Comparison of ENCODE assay signal across 8 cellular contexts in the genomic region with DNA sequence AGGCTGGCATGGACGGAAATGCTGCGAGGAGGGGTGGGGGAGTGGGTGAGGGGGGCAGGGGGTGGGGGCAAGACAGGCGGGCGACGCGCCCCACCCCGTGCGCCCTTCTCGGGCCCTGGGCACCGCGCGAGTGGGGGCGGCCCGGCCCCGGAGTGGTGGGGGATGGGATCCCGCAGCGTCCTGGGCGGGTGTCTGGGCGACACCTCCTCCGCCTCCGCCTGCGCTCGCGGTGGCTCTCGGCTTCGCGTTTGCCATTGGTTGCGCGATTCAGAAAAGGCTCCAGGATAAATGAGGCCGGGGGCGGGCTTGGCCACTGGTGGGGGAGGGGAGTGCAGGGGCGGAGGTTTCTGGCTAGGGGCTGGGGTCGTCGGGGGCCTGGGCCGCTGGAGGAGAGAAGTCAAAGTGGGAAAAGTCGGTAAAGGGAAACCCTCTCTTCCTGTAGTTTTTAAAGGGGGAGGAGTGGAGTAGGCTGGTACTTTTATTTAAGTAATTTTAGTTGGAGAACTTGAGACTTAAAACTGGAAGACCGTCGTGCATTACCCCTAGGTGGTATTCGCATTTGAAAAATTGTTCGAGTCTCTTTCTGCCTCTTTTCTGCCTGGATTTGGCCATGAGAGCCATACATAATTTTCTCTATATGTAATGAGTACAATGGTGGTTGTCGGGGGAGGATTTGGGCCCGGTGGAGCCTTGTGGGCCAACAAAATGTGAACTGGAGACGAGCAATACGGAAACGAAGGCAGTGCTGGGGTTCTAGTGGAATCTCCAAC. TPM values are rescaled to one million over a fixed set of nuclear protein-coding genes. Genes with fewer than 3 reads are reported as not detected.
DNase-seq lines count a peak whose midpoint lies in the region; ATAC-seq lines count a peak whose summit lies in the region.

No MANE protein-coding gene starts in this region.

- peak; percentile 45 for DNase-seq in AG08396 (ENCODE audit: low spot score)
- DNase-seq in NCI-H774 (lab: John Stamatoyannopoulos, UW), result peak; percentile 89
- DNase-seq in activated naive CD8-positive, alpha-beta T cell treated with anti-CD3 and anti-CD28 coated beads for 36 hours, result peak; percentile 50
- peak; percentile 95 for DNase-seq in islet precursor cell
- no peak for DNase-seq in NK-92 (lab: John Stamatoyannopoulos, UW; ENCODE audit: unreplicated experiment)
- DNase-seq in hippocampal formation (lab: John Stamatoyannopoulos, UW), result no peak

- peak; percentile 32 for ATAC-seq in GM18502 (IDR thresholded peaks at IDR 0.05; ENCODE audit: poor library complexity, unreplicated experiment)
- ATAC-seq in HG03439 (IDR thresholded peaks at IDR 0.05; ENCODE audit: unreplicated experiment), result peak; percentile 29

- no peak overlapping the region for H3K27ac Mint-ChIP-seq in activated naive CD8-positive, alpha-beta T cell treated with anti-CD3 and anti-CD28 coated beads for 36 hours

- peak overlapping the region; percentile 86 for H3K4me3 Mint-ChIP-seq in activated naive CD8-positive, alpha-beta T cell treated with anti-CD3 and anti-CD28 coated beads for 36 hours

- H3K27me3 Mint-ChIP-seq in activated naive CD8-positive, alpha-beta T cell treated with anti-CD3 and anti-CD28 coated beads for 36 hours, result peaks cover 79% of the 10 kb centered on the region

- H3K4me1 Mint-ChIP-seq in activated naive CD8-positive, alpha-beta T cell treated with anti-CD3 and anti-CD28 coated beads for 36 hours, result peaks cover 37% of the 10 kb centered on the region

- H3K36me3 Mint-ChIP-seq in activated naive CD8-positive, alpha-beta T cell treated with anti-CD3 and anti-CD28 coated beads for 36 hours, result peaks cover 1% of the 10 kb centered on the region

- no peaks in the 10 kb centered on the region for H3K9me3 Mint-ChIP-seq in activated naive CD8-positive, alpha-beta T cell treated with anti-CD3 and anti-CD28 coated beads for 36 hours

RNA-seq across cellular contexts. Expression of gene IGF2BP3, which starts 1.0 kb away (rescaled TPM):
- total RNA-seq in activated naive CD8-positive, alpha-beta T cell treated with anti-CD3 and anti-CD28 coated beads for 36 hours, result under 1 TPM; 0.41 to 0.70 TPM

Comparison
In these comparisons a context has a peak if more than half of its experiments do, and no peak if none do; other contexts are left out.
1. DNase-seq: peak in AG08396 (single experiment), NCI-H774 (single experiment), activated naive CD8-positive, alpha-beta T cell treated with anti-CD3 and anti-CD28 coated beads for 36 hours (single experiment) and islet precursor cell (single experiment); none in NK-92 (single experiment) and hippocampal formation (0 of 2).